ENCODE assay signal across 2 cellular contexts in genomic region chr13:30690282-30691188, GRCh38.
A peak's percentile ranks its signal among the peaks of the same experiment; 100 is the strongest.
TF ChIP-seq lines count a peak whose summit lies in the region.

No MANE protein-coding gene starts in this region.

TF ChIP-seq in IMR-90, 13 proteins besides CTCF, POLR2A, EP300 and RAD21 (continued from another document):
- peak; percentile 41; the same call in 1 of the 2 replicates for TF ChIP-seq RFX5 (IDR thresholded peaks at IDR 0.05; ENCODE audit: low read depth, low read length)
- no peak for TF ChIP-seq CHD1 (IDR thresholded peaks at IDR 0.05; ENCODE audit: low read depth, low read length)
- no peak; the same call in 1 of the 2 replicates for TF ChIP-seq NFE2L2 (IDR thresholded peaks at IDR 0.05; ENCODE audit: low read depth, low read length)
- TF ChIP-seq ELK1 (IDR thresholded peaks at IDR 0.05; ENCODE audit: borderline replicate concordance, low read depth, low read length): no peak
- TF ChIP-seq USF2 (IDR thresholded peaks at IDR 0.05; ENCODE audit: low read depth, low read length): peak; percentile 88

TF ChIP-seq in HEK293T, 16 proteins besides CTCF, POLR2A, EP300 and RAD21 (continued from another document):
- TF ChIP-seq CTBP1 (IDR thresholded peaks at IDR 0.05; ENCODE audit: borderline replicate concordance): no peak
- TF ChIP-seq FOXM1 (IDR thresholded peaks at IDR 0.05; ENCODE audit: borderline replicate concordance): no peak
